1 cellular context compared by ENCODE assay signal in the genomic region with DNA sequence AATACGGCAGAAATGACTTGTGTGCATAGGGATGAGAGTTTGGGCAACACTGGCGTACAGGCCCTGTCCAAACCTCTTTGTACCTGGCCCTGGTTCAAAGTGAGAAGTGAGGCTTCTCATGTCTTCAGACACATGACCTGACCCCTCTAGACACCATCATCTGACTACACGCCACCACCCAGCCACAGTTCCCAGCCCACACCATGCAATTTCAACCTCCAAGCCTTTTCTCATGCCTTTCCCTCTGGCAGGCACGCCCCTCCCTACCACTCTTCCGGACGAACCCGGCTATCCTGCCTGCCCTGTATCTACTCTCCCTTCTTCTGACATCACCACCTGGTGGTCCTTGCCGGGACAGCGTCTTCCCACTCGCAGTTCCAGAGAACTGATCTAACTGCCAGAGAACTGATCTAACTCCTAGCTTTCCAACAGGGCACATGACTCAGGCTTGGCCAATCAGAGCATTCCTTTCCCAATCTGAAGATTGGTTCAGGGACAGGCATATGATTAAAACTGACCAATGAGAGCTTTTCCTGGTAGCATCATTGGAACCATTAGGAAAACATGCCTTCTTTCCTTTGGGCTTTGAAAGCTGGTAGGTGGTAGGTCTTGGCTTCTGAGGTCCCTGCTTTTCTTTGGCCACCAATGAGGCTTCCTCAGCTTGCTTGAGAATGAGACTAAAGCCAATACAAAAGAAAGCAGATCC.
TF ChIP-seq lines count a peak whose summit lies in the region.

No MANE protein-coding gene starts in this region.

TF ChIP-seq in HCT116, 20 proteins besides CTCF, POLR2A, EP300 and RAD21 (continued from another document):
- TF ChIP-seq, protein P1, sequence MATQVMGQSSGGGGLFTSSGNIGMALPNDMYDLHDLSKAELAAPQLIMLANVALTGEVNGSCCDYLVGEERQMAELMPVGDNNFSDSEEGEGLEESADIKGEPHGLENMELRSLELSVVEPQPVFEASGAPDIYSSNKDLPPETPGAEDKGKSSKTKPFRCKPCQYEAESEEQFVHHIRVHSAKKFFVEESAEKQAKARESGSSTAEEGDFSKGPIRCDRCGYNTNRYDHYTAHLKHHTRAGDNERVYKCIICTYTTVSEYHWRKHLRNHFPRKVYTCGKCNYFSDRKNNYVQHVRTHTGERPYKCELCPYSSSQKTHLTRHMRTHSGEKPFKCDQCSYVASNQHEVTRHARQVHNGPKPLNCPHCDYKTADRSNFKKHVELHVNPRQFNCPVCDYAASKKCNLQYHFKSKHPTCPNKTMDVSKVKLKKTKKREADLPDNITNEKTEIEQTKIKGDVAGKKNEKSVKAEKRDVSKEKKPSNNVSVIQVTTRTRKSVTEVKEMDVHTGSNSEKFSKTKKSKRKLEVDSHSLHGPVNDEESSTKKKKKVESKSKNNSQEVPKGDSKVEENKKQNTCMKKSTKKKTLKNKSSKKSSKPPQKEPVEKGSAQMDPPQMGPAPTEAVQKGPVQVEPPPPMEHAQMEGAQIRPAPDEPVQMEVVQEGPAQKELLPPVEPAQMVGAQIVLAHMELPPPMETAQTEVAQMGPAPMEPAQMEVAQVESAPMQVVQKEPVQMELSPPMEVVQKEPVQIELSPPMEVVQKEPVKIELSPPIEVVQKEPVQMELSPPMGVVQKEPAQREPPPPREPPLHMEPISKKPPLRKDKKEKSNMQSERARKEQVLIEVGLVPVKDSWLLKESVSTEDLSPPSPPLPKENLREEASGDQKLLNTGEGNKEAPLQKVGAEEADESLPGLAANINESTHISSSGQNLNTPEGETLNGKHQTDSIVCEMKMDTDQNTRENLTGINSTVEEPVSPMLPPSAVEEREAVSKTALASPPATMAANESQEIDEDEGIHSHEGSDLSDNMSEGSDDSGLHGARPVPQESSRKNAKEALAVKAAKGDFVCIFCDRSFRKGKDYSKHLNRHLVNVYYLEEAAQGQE (IDR thresholded peaks at IDR 0.05; ENCODE audit: low read depth) = no peak
- no peak for TF ChIP-seq TCF7L2 (IDR thresholded peaks at IDR 0.05; ENCODE audit: borderline replicate concordance, extremely low read depth, insufficient read depth, insufficient read length)
- TF ChIP-seq EZH2 (IDR thresholded peaks at IDR 0.05) = no peak
- TF ChIP-seq, protein P2, sequence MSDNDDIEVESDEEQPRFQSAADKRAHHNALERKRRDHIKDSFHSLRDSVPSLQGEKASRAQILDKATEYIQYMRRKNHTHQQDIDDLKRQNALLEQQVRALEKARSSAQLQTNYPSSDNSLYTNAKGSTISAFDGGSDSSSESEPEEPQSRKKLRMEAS (IDR thresholded peaks at IDR 0.05) = peak; percentile 19; the same call in 1 of the 2 replicates
- TF ChIP-seq ZNF274 (IDR thresholded peaks at IDR 0.05; ENCODE audit: low read depth, low read length) = no peak
- no peak for TF ChIP-seq JUND (IDR thresholded peaks at IDR 0.05)
- peak; percentile 58 for TF ChIP-seq POLR2AphosphoS5 (IDR thresholded peaks at IDR 0.05; ENCODE audit: low read depth, low read length)
- TF ChIP-seq YY1 (IDR thresholded peaks at IDR 0.05; ENCODE audit: extremely low read depth, insufficient replicate concordance, low read depth, low read length) = no peak
- TF ChIP-seq ELF1 (IDR thresholded peaks at IDR 0.05; ENCODE audit: borderline replicate concordance, low read depth) = no peak
- no peak for TF ChIP-seq FOSL1 (IDR thresholded peaks at IDR 0.05; ENCODE audit: low read depth)
- TF ChIP-seq SIN3A (IDR thresholded peaks at IDR 0.05; ENCODE audit: low read depth) = no peak
- TF ChIP-seq EZH2phosphoT487 (IDR thresholded peaks at IDR 0.05; ENCODE audit: borderline replicate concordance) = no peak
- no peak for TF ChIP-seq EGR1 (IDR thresholded peaks at IDR 0.05; ENCODE audit: low read depth)
